In the genomic region with DNA sequence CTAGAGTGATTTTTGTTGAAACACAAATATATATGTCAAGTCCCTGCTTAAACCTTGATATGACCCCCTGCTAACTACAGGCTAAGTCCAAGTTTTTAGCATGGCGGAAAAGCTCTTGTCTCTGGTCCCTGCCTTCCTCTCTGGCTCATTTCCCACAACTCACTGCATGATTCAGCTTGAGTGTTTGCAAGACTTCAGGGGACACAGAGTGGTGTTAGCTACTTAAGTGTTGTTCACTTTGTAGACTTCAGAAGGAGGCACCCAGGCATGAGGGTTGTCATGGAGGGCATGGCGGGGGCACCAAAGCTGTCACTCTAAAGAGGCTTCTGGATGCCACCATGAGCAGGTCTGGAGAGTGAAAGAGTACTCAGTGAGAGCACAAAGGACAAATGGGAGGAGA, we compare ENCODE assay signal across 18 cellular contexts.
"Had no signal": no experiment of that assay in that cellular context is flagged by ENCODE, and none has a peak within 500 bp of the region (broad histone marks: within the 10 kb centered on the region; RNA-seq: fewer than 3 reads in every experiment).

No MANE protein-coding gene starts in this region.

- H3K4me3 ChIP-seq: adrenal gland, lung, tibial artery, uterus had no signal

- H3K27me3 Mint-ChIP-seq: effector memory CD8-positive, alpha-beta T cell; progenitor cell of endocrine pancreas had no signal

- H3K36me3 Mint-ChIP-seq: activated naive CD4-positive, alpha-beta T cell treated with anti-CD3 and anti-CD28 coated beads, Interleukin-2, amount 50 U/mL, for 24 hours had no signal

- H3K9me3 Mint-ChIP-seq: activated naive CD4-positive, alpha-beta T cell treated with anti-CD3 and anti-CD28 coated beads, Interleukin-2, amount 50 U/mL, for 24 hours; activated T-cell treated with anti-CD3 and anti-CD28 coated beads, Interleukin-2, amount 50 U/mL, for 72 hours had no signal

- H3K4me3 Mint-ChIP-seq: activated naive CD4-positive, alpha-beta T cell treated with anti-CD3 and anti-CD28 coated beads, Interleukin-2, amount 50 U/mL, for 24 hours; activated T-cell treated with anti-CD3 and anti-CD28 coated beads, Interleukin-2, amount 50 U/mL, for 72 hours; effector memory CD8-positive, alpha-beta T cell; nephron progenitor cell had no signal

- H3K4me1 ChIP-seq: adrenal gland, uterus had no signal

- H3K27me3 ChIP-seq: adrenal gland, tibial artery, uterus had no signal

- H3K4me1 Mint-ChIP-seq: activated naive CD4-positive, alpha-beta T cell treated with anti-CD3 and anti-CD28 coated beads, Interleukin-2, amount 50 U/mL, for 24 hours had no signal

- H3K36me3 ChIP-seq: adrenal gland, tibial artery, uterus had no signal

- H3K9me3 ChIP-seq: adrenal gland, tibial artery, uterus had no signal

- ATAC-seq: activated T-cell treated with anti-CD3 and anti-CD28 coated beads, Interleukin-2, amount 50 U/mL, for 72 hours; effector memory CD8-positive, alpha-beta T cell; stimulated activated naive CD8-positive, alpha-beta T cell treated with anti-CD3 and anti-CD28 coated beads, Interleukin-15, Interleukin-2, amounts not matched to agents 100 U/mL and 50 U/mL, for 24 hours had no signal

- H3K27ac Mint-ChIP-seq: activated naive CD4-positive, alpha-beta T cell treated with anti-CD3 and anti-CD28 coated beads, Interleukin-2, amount 50 U/mL, for 24 hours; activated T-cell treated with anti-CD3 and anti-CD28 coated beads, Interleukin-2, amount 50 U/mL, for 72 hours; effector memory CD8-positive, alpha-beta T cell; nephron progenitor cell; progenitor cell of endocrine pancreas had no signal

- DNase-seq: activated CD4-positive, alpha-beta T cell treated with anti-CD3 and anti-CD28 coated beads, Interleukin-2, amount 50 U/mL, for 4 hours; activated effector memory CD4-positive, alpha-beta T cell treated with anti-CD3 and anti-CD28 coated beads, Interleukin-2, amount 50 U/mL, for 16 hours; activated T-cell treated with anti-CD3 and anti-CD28 coated beads, Interleukin-2, amount 50 U/mL, for 72 hours; effector memory CD8-positive, alpha-beta T cell; erythroblast; head of caudate nucleus; nephron progenitor cell; stimulated activated CD4-positive, alpha-beta T cell treated with anti-CD3 and anti-CD28 coated beads, Interleukin-2, amount 100 ng/mL, for 24 hours; stimulated activated naive CD8-positive, alpha-beta T cell treated with anti-CD3 and anti-CD28 coated beads, Interleukin-15, Interleukin-2, amounts not matched to agents 100 U/mL and 50 U/mL, for 24 hours; substantia nigra; SW 1271; T-helper 2 cell; tibial artery had no signal

- H3K27ac ChIP-seq: adrenal gland, tibial artery, uterus had no signal
